In the genomic region with DNA sequence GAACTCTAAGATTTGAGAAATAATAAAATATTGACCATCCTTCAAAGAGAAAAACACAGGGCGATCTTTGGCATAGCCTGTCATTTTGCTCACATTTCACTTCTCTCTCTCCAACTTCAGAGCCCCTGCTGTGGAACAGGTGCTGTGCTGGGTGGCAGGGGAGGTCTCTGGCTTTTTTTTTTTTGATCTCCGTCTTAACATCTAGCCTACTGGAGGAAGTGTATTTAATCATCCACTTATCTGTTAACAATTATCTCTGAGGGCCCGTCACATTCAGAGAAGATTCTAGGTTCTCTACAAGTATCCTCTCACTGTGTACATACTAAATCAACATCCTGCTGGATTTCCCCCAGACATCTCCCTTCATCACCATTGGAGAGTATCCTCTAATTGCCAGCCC, we compare ENCODE assay signal across 11 cellular contexts. TPM values are rescaled to one million over a fixed set of nuclear protein-coding genes. Genes with fewer than 3 reads are reported as not detected.
DNase-seq lines count a peak whose midpoint lies in the region; ATAC-seq and TF ChIP-seq lines count a peak whose summit lies in the region.
"Had no signal": no experiment of that assay in that cellular context is flagged by ENCODE, and none has a peak within 500 bp of the region (broad histone marks: within the 10 kb centered on the region; RNA-seq: fewer than 3 reads in every experiment).

No MANE protein-coding gene starts in this region.

- ATAC-seq in activated naive CD4-positive, alpha-beta T cell treated with anti-CD3 and anti-CD28 coated beads, Interleukin-2, amount 50 U/mL, for 72 hours, result no peak

- DNase-seq in activated naive CD4-positive, alpha-beta T cell treated with anti-CD3 and anti-CD28 coated beads, Interleukin-2, amount 50 U/mL, for 72 hours (ENCODE audit: low spot score in 2 of 2), result no peak
- no peak for DNase-seq in activated naive CD4-positive, alpha-beta T cell treated with anti-CD3 and anti-CD28 coated beads, Interleukin-2, amount 10 ng/mL, durations not matched to agents 7 days and 5 days
- peak; percentile 51 for DNase-seq in NCI-H187 treated with DMSO at 0.1 percent for 48 hours (lab: John Stamatoyannopoulos, UW)
- DNase-seq in activated CD4-positive, alpha-beta memory T cell treated with anti-CD3 and anti-CD28 coated beads, Interleukin-2, amount 10 ng/mL, durations not matched to agents 7 days and 5 days, result no peak
- no peak for DNase-seq in RPMI8226
- no peak for DNase-seq in glutamatergic neuron
- DNase-seq in tibial nerve (ENCODE audit: low spot score in 2 of 2), result no peak
- no peak for DNase-seq in activated CD4-positive, CD25-positive, alpha-beta regulatory T cell (lab: John Stamatoyannopoulos, UW)
- DNase-seq: GM23248, mesenchymal stem cell, NCI-H2081 had no signal

- H3K4me3 ChIP-seq in tibial nerve, result no peak overlapping the region
- H3K4me3 ChIP-seq: GM23248 had no signal

- peaks cover 86% of the 10 kb centered on the region for H3K4me1 Mint-ChIP-seq in activated naive CD4-positive, alpha-beta T cell treated with anti-CD3 and anti-CD28 coated beads, Interleukin-2, amount 10 ng/mL, durations not matched to agents 7 days and 5 days
- peaks cover 88% of the 10 kb centered on the region for H3K4me1 Mint-ChIP-seq in activated CD4-positive, alpha-beta memory T cell treated with anti-CD3 and anti-CD28 coated beads, Interleukin-2, amount 10 ng/mL, durations not matched to agents 7 days and 5 days
- H3K4me1 Mint-ChIP-seq in glutamatergic neuron (ENCODE audit: low read depth, unreplicated experiment), result peaks cover 3% of the 10 kb centered on the region

- H3K27ac ChIP-seq in tibial nerve, result no peak overlapping the region
- H3K27ac ChIP-seq: GM23248 had no signal

- POLR2A ChIA-PET in activated CD4-positive, alpha-beta memory T cell treated with anti-CD3 and anti-CD28 coated beads, Interleukin-2, amount 10 ng/mL, durations not matched to agents 7 days and 5 days (lab: Charles Lee), result interaction anchor here (1.7 kb wide), 1 partner anchor 13 kb away, joined by 11 read pairs; no protein-coding TSS in a partner anchor

- TF ChIP-seq CTCF in glutamatergic neuron (IDR thresholded peaks at IDR 0.05; ENCODE audit: partially characterized antibody, unreplicated experiment) (no peak), tibial nerve (IDR thresholded peaks at IDR 0.05) (no peak)

- H3K27ac Mint-ChIP-seq in activated naive CD4-positive, alpha-beta T cell treated with anti-CD3 and anti-CD28 coated beads, Interleukin-2, amount 50 U/mL, for 72 hours, result peak overlapping the region; percentile 50 to 88
- H3K27ac Mint-ChIP-seq in activated naive CD4-positive, alpha-beta T cell treated with anti-CD3 and anti-CD28 coated beads, Interleukin-2, amount 10 ng/mL, durations not matched to agents 7 days and 5 days, result no peak overlapping the region
- H3K27ac Mint-ChIP-seq in activated CD4-positive, alpha-beta memory T cell treated with anti-CD3 and anti-CD28 coated beads, Interleukin-2, amount 10 ng/mL, durations not matched to agents 7 days and 5 days, result peak overlapping the region; percentile 28
- no peak overlapping the region for H3K27ac Mint-ChIP-seq in glutamatergic neuron (ENCODE audit: unreplicated experiment)

- TF ChIP-seq POLR2A in tibial nerve (IDR thresholded peaks at IDR 0.05), result no peak

- H3K27me3 Mint-ChIP-seq in activated naive CD4-positive, alpha-beta T cell treated with anti-CD3 and anti-CD28 coated beads, Interleukin-2, amount 10 ng/mL, durations not matched to agents 7 days and 5 days, result no peaks in the 10 kb centered on the region
- no peaks in the 10 kb centered on the region for H3K27me3 Mint-ChIP-seq in activated CD4-positive, alpha-beta memory T cell treated with anti-CD3 and anti-CD28 coated beads, Interleukin-2, amount 10 ng/mL, durations not matched to agents 7 days and 5 days
- H3K27me3 Mint-ChIP-seq in glutamatergic neuron (ENCODE audit: unreplicated experiment), result no peaks in the 10 kb centered on the region

- H3K36me3 ChIP-seq in tibial nerve, result no peaks in the 10 kb centered on the region

- no peak overlapping the region for H3K4me3 Mint-ChIP-seq in activated naive CD4-positive, alpha-beta T cell treated with anti-CD3 and anti-CD28 coated beads, Interleukin-2, amount 10 ng/mL, durations not matched to agents 7 days and 5 days
- no peak overlapping the region for H3K4me3 Mint-ChIP-seq in activated CD4-positive, alpha-beta memory T cell treated with anti-CD3 and anti-CD28 coated beads, Interleukin-2, amount 10 ng/mL, durations not matched to agents 7 days and 5 days
- no peak overlapping the region for H3K4me3 Mint-ChIP-seq in glutamatergic neuron (ENCODE audit: unreplicated experiment)

- H3K36me3 Mint-ChIP-seq in activated naive CD4-positive, alpha-beta T cell treated with anti-CD3 and anti-CD28 coated beads, Interleukin-2, amount 50 U/mL, for 72 hours, result peaks cover 0 to 32% of the 10 kb centered on the region in 2 donors
- H3K36me3 Mint-ChIP-seq in activated naive CD4-positive, alpha-beta T cell treated with anti-CD3 and anti-CD28 coated beads, Interleukin-2, amount 10 ng/mL, durations not matched to agents 7 days and 5 days, result peaks cover 49% of the 10 kb centered on the region
- H3K36me3 Mint-ChIP-seq in activated CD4-positive, alpha-beta memory T cell treated with anti-CD3 and anti-CD28 coated beads, Interleukin-2, amount 10 ng/mL, durations not matched to agents 7 days and 5 days (ENCODE audit: low read depth), result peaks cover 65% of the 10 kb centered on the region
- no peaks in the 10 kb centered on the region for H3K36me3 Mint-ChIP-seq in glutamatergic neuron (ENCODE audit: unreplicated experiment)

- H3K27me3 ChIP-seq in tibial nerve, result no peaks in the 10 kb centered on the region

- WGBS in tibial nerve, 2 donors, result 87 to 88% methylated on average over 3 of the region's 3 CpGs

- TF ChIP-seq EP300 in tibial nerve (IDR thresholded peaks at IDR 0.05), result no peak

- CTCF ChIA-PET in activated naive CD4-positive, alpha-beta T cell treated with anti-CD3 and anti-CD28 coated beads, Interleukin-2, amount 10 ng/mL, durations not matched to agents 7 days and 5 days (lab: Charles Lee), result interaction anchor here (0.9 kb wide), 1 partner anchor 31 kb away, joined by 3 read pairs; no protein-coding TSS in a partner anchor
- CTCF ChIA-PET in activated CD4-positive, alpha-beta memory T cell treated with anti-CD3 and anti-CD28 coated beads, Interleukin-2, amount 10 ng/mL, durations not matched to agents 7 days and 5 days (lab: Charles Lee), result no interaction called here

- H3K4me1 ChIP-seq in tibial nerve, result peaks cover 0 to 36% (median 15%) of the 10 kb centered on the region in 4 donors

- no peaks in the 10 kb centered on the region for H3K9me3 ChIP-seq in tibial nerve

- no peaks in the 10 kb centered on the region for H3K9me3 Mint-ChIP-seq in activated naive CD4-positive, alpha-beta T cell treated with anti-CD3 and anti-CD28 coated beads, Interleukin-2, amount 50 U/mL, for 72 hours
- no peaks in the 10 kb centered on the region for H3K9me3 Mint-ChIP-seq in activated naive CD4-positive, alpha-beta T cell treated with anti-CD3 and anti-CD28 coated beads, Interleukin-2, amount 10 ng/mL, durations not matched to agents 7 days and 5 days
- H3K9me3 Mint-ChIP-seq in activated CD4-positive, alpha-beta memory T cell treated with anti-CD3 and anti-CD28 coated beads, Interleukin-2, amount 10 ng/mL, durations not matched to agents 7 days and 5 days, result no peaks in the 10 kb centered on the region
- H3K9me3 Mint-ChIP-seq in glutamatergic neuron (ENCODE audit: unreplicated experiment), result no peaks in the 10 kb centered on the region

RNA-seq across cellular contexts. Expression of gene CHST11, which starts 34.1 kb away (rescaled TPM):
- total RNA-seq in activated naive CD4-positive, alpha-beta T cell treated with anti-CD3 and anti-CD28 coated beads, Interleukin-2, amount 50 U/mL, for 72 hours, result 10 to 100 TPM; 20.0 to 40.0 TPM
- total RNA-seq in activated CD4-positive, alpha-beta memory T cell treated with anti-CD3 and anti-CD28 coated beads, Interleukin-2, amount 10 ng/mL, durations not matched to agents 7 days and 5 days, result 100 to 1,000 TPM; 124 to 125 TPM
- total RNA-seq in glutamatergic neuron (ENCODE audit: unreplicated experiment), result 11.5 TPM
- 10 to 100 TPM; 20.8 to 56.7 (median 26.5) TPM for total RNA-seq in tibial nerve

Comparison
In these comparisons a context has a peak if more than half of its experiments do, and no peak if none do; other contexts are left out.
1. H3K27ac Mint-ChIP-seq: peak in activated naive CD4-positive, alpha-beta T cell treated with anti-CD3 and anti-CD28 coated beads, Interleukin-2, amount 50 U/mL, for 72 hours (2 of 2) and activated CD4-positive, alpha-beta memory T cell treated with anti-CD3 and anti-CD28 coated beads, Interleukin-2, amount 10 ng/mL, durations not matched to agents 7 days and 5 days (single experiment); none in activated naive CD4-positive, alpha-beta T cell treated with anti-CD3 and anti-CD28 coated beads, Interleukin-2, amount 10 ng/mL, durations not matched to agents 7 days and 5 days (single experiment) and glutamatergic neuron (single experiment).